20 cellular contexts compared by ENCODE assay signal in the genomic region with DNA sequence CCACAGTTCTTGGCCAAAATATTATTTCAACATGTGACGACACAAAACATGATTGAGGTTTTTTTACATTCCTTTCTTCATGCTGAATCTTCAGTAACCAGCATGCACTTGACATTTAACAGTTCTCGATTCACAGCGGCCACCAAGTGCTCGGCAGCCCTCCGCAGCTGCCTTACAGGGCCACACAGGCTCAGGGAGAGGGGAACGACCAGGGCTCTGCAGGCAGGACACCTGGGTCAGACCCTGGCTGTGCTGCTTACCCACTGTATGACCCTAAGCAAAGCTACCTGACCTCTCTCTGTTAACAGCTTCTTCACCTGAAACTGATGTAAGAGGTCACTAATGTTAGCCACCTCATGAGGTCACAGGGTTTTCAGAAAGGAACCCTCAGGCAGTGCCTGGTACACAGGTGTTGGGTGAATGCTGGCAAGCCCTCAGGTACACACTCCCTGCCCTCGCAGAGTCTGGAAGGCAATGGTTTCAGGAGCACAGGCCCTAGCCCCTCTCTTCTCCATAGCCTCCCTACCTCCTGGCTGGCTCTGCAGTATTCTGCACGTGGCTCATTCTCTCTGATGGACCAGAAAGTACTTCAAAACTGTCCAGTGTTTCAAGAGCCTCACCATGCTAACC. TPM values are rescaled to one million over a fixed set of nuclear protein-coding genes. Genes with fewer than 3 reads are reported as not detected.
DNase-seq lines count a peak whose midpoint lies in the region; ATAC-seq and TF ChIP-seq lines count a peak whose summit lies in the region.
"Had no signal": no experiment of that assay in that cellular context is flagged by ENCODE, and none has a peak within 500 bp of the region (broad histone marks: within the 10 kb centered on the region; RNA-seq: fewer than 3 reads in every experiment).

No MANE protein-coding gene starts in this region.

- H3K27ac ChIP-seq in foreskin keratinocyte (no peak overlapping the region), substantia nigra (ENCODE audit: low read depth, low read length, poor library complexity, severe bottlenecking) (no peak overlapping the region)
- H3K27ac ChIP-seq: A549, epithelial cell of prostate had no signal

- ATAC-seq in activated CD8-positive, alpha-beta T cell treated with anti-CD3 and anti-CD28 coated beads for 36 hours = peak; percentile 24
- ATAC-seq in activated CD8-positive, alpha-beta T cell treated with anti-CD3 and anti-CD28 coated beads, Interleukin-2, amount 10 ng/mL, durations not matched to agents 7 days and 5 days = no peak
- ATAC-seq in WTC11 = peak; percentile 3; the same call in 1 of the 2 replicates
- peak; percentile 4 for ATAC-seq in left ventricle myocardium superior
- ATAC-seq in stimulated activated naive B cell treated with anti-CD40 and anti-IgM and Interleukin-4, amounts not matched to agents 10 μg/mL and 1 μg/mL and 100 μg/mL, for 72 hours (replicated peaks) = no peak
- ATAC-seq in foreskin keratinocyte = no peak
- ATAC-seq in HG02678 (IDR thresholded peaks at IDR 0.05; ENCODE audit: unreplicated experiment) = no peak
- ATAC-seq: HepG2, natural killer cell had no signal

- no peaks in the 10 kb centered on the region for H3K9me3 Mint-ChIP-seq in activated CD8-positive, alpha-beta T cell treated with anti-CD3 and anti-CD28 coated beads for 36 hours
- no peaks in the 10 kb centered on the region for H3K9me3 Mint-ChIP-seq in activated CD8-positive, alpha-beta T cell treated with anti-CD3 and anti-CD28 coated beads, Interleukin-2, amount 10 ng/mL, durations not matched to agents 7 days and 5 days (ENCODE audit: insufficient read depth)
- H3K9me3 Mint-ChIP-seq in WTC11 = peaks cover 7% of the 10 kb centered on the region
- H3K9me3 Mint-ChIP-seq in stimulated activated naive B cell treated with anti-CD40 and anti-IgM and Interleukin-4, amounts not matched to agents 10 μg/mL and 1 μg/mL and 100 μg/mL, for 72 hours = no peaks in the 10 kb centered on the region
- H3K9me3 Mint-ChIP-seq: activated naive CD4-positive, alpha-beta T cell treated with anti-CD3 and anti-CD28 coated beads, Interleukin-2, amount 10 ng/mL, durations not matched to agents 7 days and 5 days; brain; natural killer cell; type B pancreatic cell had no signal

- H3K4me3 Mint-ChIP-seq in activated CD8-positive, alpha-beta T cell treated with anti-CD3 and anti-CD28 coated beads for 36 hours = no peak overlapping the region
- H3K4me3 Mint-ChIP-seq in activated CD8-positive, alpha-beta T cell treated with anti-CD3 and anti-CD28 coated beads, Interleukin-2, amount 10 ng/mL, durations not matched to agents 7 days and 5 days = no peak overlapping the region
- H3K4me3 Mint-ChIP-seq in WTC11 = peak overlapping the region; percentile 41; the same call in 1 of the 2 replicates
- no peak overlapping the region for H3K4me3 Mint-ChIP-seq in stimulated activated naive B cell treated with anti-CD40 and anti-IgM and Interleukin-4, amounts not matched to agents 10 μg/mL and 1 μg/mL and 100 μg/mL, for 72 hours
- H3K4me3 Mint-ChIP-seq: activated naive CD4-positive, alpha-beta T cell treated with anti-CD3 and anti-CD28 coated beads, Interleukin-2, amount 10 ng/mL, durations not matched to agents 7 days and 5 days; brain; natural killer cell; type B pancreatic cell had no signal

- H3K27me3 Mint-ChIP-seq in activated CD8-positive, alpha-beta T cell treated with anti-CD3 and anti-CD28 coated beads for 36 hours = no peaks in the 10 kb centered on the region
- H3K27me3 Mint-ChIP-seq in activated CD8-positive, alpha-beta T cell treated with anti-CD3 and anti-CD28 coated beads, Interleukin-2, amount 10 ng/mL, durations not matched to agents 7 days and 5 days (ENCODE audit: low read depth) = no peaks in the 10 kb centered on the region
- H3K27me3 Mint-ChIP-seq in WTC11 (ENCODE audit: low read depth) = no peaks in the 10 kb centered on the region
- H3K27me3 Mint-ChIP-seq in stimulated activated naive B cell treated with anti-CD40 and anti-IgM and Interleukin-4, amounts not matched to agents 10 μg/mL and 1 μg/mL and 100 μg/mL, for 72 hours = no peaks in the 10 kb centered on the region
- H3K27me3 Mint-ChIP-seq: activated naive CD4-positive, alpha-beta T cell treated with anti-CD3 and anti-CD28 coated beads, Interleukin-2, amount 10 ng/mL, durations not matched to agents 7 days and 5 days; brain; type B pancreatic cell had no signal

- no peak for DNase-seq in activated CD8-positive, alpha-beta T cell treated with anti-CD3 and anti-CD28 coated beads for 36 hours
- no peak for DNase-seq in activated CD8-positive, alpha-beta T cell treated with anti-CD3 and anti-CD28 coated beads, Interleukin-2, amount 10 ng/mL, durations not matched to agents 7 days and 5 days
- DNase-seq in WTC11 (ENCODE audit: low spot score) = no peak
- no peak for DNase-seq in left ventricle myocardium superior
- no peak for DNase-seq in stimulated activated naive B cell treated with anti-CD40 and anti-IgM and Interleukin-4, amounts not matched to agents 10 μg/mL and 1 μg/mL and 100 μg/mL, for 72 hours
- DNase-seq in foreskin keratinocyte = no peak
- no peak for DNase-seq in substantia nigra (lab: John Stamatoyannopoulos, UW)
- DNase-seq: activated CD4-positive, CD25-positive, alpha-beta regulatory T cell treated with anti-CD3 and anti-CD28 coated beads, Interleukin-2, amount 50 U/mL, for 72 hours; activated naive CD4-positive, alpha-beta T cell treated with anti-CD3 and anti-CD28 coated beads, Interleukin-2, amount 10 ng/mL, durations not matched to agents 7 days and 5 days; dermis blood vessel endothelial cell; natural killer cell; NCI-H1930; NCI-H446 treated with DMSO at 0.1 percent for 48 hours; posterior cingulate gyrus had no signal

- H3K36me3 Mint-ChIP-seq in activated CD8-positive, alpha-beta T cell treated with anti-CD3 and anti-CD28 coated beads for 36 hours (ENCODE audit: low read depth) = peaks cover 43% of the 10 kb centered on the region
- H3K36me3 Mint-ChIP-seq in activated CD8-positive, alpha-beta T cell treated with anti-CD3 and anti-CD28 coated beads, Interleukin-2, amount 10 ng/mL, durations not matched to agents 7 days and 5 days (ENCODE audit: low read depth) = peaks cover 41% of the 10 kb centered on the region
- peaks cover 32% of the 10 kb centered on the region for H3K36me3 Mint-ChIP-seq in WTC11
- H3K36me3 Mint-ChIP-seq in stimulated activated naive B cell treated with anti-CD40 and anti-IgM and Interleukin-4, amounts not matched to agents 10 μg/mL and 1 μg/mL and 100 μg/mL, for 72 hours = peaks cover 55 to 68% of the 10 kb centered on the region in 2 donors

- intact Hi-C loops in activated CD8-positive, alpha-beta T cell treated with anti-CD3 and anti-CD28 coated beads for 36 hours (cut with micrococcal nuclease) = no loop called here
- intact Hi-C loops in left ventricle myocardium superior (cut with micrococcal nuclease) = no loop called here

- H3K27me3 ChIP-seq in foreskin keratinocyte = no peaks in the 10 kb centered on the region

- TF ChIP-seq CTCF in activated CD8-positive, alpha-beta T cell treated with anti-CD3 and anti-CD28 coated beads for 36 hours (IDR thresholded peaks at IDR 0.05) = no peak
- TF ChIP-seq CTCF in WTC11 (IDR thresholded peaks at IDR 0.05) (no peak), foreskin keratinocyte (conservative IDR thresholded peaks at IDR 0.05) (no peak)

- CTCF ChIA-PET in activated CD8-positive, alpha-beta T cell treated with anti-CD3 and anti-CD28 coated beads for 36 hours (lab: Charles Lee) = no interaction called here
- CTCF ChIA-PET in activated CD8-positive, alpha-beta T cell treated with anti-CD3 and anti-CD28 coated beads, Interleukin-2, amount 10 ng/mL, durations not matched to agents 7 days and 5 days (lab: Charles Lee) = no interaction called here
- CTCF ChIA-PET in WTC11 (lab: Charles Lee) = interaction anchor here (0.7 to 3.9 kb wide), 7 partner anchors 26 to 62 kb away, joined by 3 to 19 read pairs (median 4); partner anchors contain the start of gene AFG3L2

- POLR2A ChIA-PET in activated CD8-positive, alpha-beta T cell treated with anti-CD3 and anti-CD28 coated beads for 36 hours (lab: Charles Lee) = interaction anchor here (1.6 kb wide), 1 partner anchor 42 kb away, joined by 7 read pairs; no protein-coding TSS in a partner anchor
- POLR2A ChIA-PET in activated CD8-positive, alpha-beta T cell treated with anti-CD3 and anti-CD28 coated beads, Interleukin-2, amount 10 ng/mL, durations not matched to agents 7 days and 5 days (lab: Charles Lee) = no interaction called here
- POLR2A ChIA-PET in WTC11 (lab: Charles Lee) = interaction anchor here (1.0 kb wide), 1 partner anchor 44 kb away, joined by 3 read pairs; the partner anchor contains the start of gene AFG3L2

- no peak overlapping the region for H3K27ac Mint-ChIP-seq in activated CD8-positive, alpha-beta T cell treated with anti-CD3 and anti-CD28 coated beads for 36 hours
- H3K27ac Mint-ChIP-seq in activated CD8-positive, alpha-beta T cell treated with anti-CD3 and anti-CD28 coated beads, Interleukin-2, amount 10 ng/mL, durations not matched to agents 7 days and 5 days = no peak overlapping the region
- H3K27ac Mint-ChIP-seq in WTC11 = peak overlapping the region; percentile 86
- H3K27ac Mint-ChIP-seq in stimulated activated naive B cell treated with anti-CD40 and anti-IgM and Interleukin-4, amounts not matched to agents 10 μg/mL and 1 μg/mL and 100 μg/mL, for 72 hours = peak overlapping the region; percentile 31
- H3K27ac Mint-ChIP-seq: activated naive CD4-positive, alpha-beta T cell treated with anti-CD3 and anti-CD28 coated beads, Interleukin-2, amount 10 ng/mL, durations not matched to agents 7 days and 5 days had no signal

- H3K4me1 Mint-ChIP-seq in activated CD8-positive, alpha-beta T cell treated with anti-CD3 and anti-CD28 coated beads for 36 hours (ENCODE audit: low read depth) = no peaks in the 10 kb centered on the region
- no peaks in the 10 kb centered on the region for H3K4me1 Mint-ChIP-seq in activated CD8-positive, alpha-beta T cell treated with anti-CD3 and anti-CD28 coated beads, Interleukin-2, amount 10 ng/mL, durations not matched to agents 7 days and 5 days (ENCODE audit: low read depth)
- H3K4me1 Mint-ChIP-seq in WTC11 = peaks cover 56% of the 10 kb centered on the region
- H3K4me1 Mint-ChIP-seq in stimulated activated naive B cell treated with anti-CD40 and anti-IgM and Interleukin-4, amounts not matched to agents 10 μg/mL and 1 μg/mL and 100 μg/mL, for 72 hours = no peaks in the 10 kb centered on the region
- H3K4me1 Mint-ChIP-seq: activated naive CD4-positive, alpha-beta T cell treated with anti-CD3 and anti-CD28 coated beads, Interleukin-2, amount 10 ng/mL, durations not matched to agents 7 days and 5 days; natural killer cell had no signal

- H3K4me1 ChIP-seq in foreskin keratinocyte = no peaks in the 10 kb centered on the region

RNA-seq across cellular contexts. Expression of gene TUBB6, which starts 25.7 kb away (rescaled TPM):
- 10 to 100 TPM; 11.5 to 12.6 TPM for total RNA-seq in activated CD8-positive, alpha-beta T cell treated with anti-CD3 and anti-CD28 coated beads for 36 hours
- total RNA-seq in activated CD8-positive, alpha-beta T cell treated with anti-CD3 and anti-CD28 coated beads, Interleukin-2, amount 10 ng/mL, durations not matched to agents 7 days and 5 days = 10 to 100 TPM in 1 of 2 experiments, 1 to 10 TPM in 1; 8.3 to 10.9 TPM
- total RNA-seq in WTC11 (2021) (137 to 240 TPM (median 149 TPM) in 3 replicates), left ventricle myocardium superior (82.0 TPM), foreskin keratinocyte (772 and 774 TPM in 2 replicates)
- polyA plus RNA-seq in foreskin keratinocyte = 680 and 693 TPM in 2 replicates

RNA-seq across cellular contexts. Expression of gene AFG3L2, which starts 43.3 kb away (rescaled TPM):
- total RNA-seq in activated CD8-positive, alpha-beta T cell treated with anti-CD3 and anti-CD28 coated beads for 36 hours = 10 to 100 TPM; 60.6 to 64.0 TPM
- total RNA-seq in activated CD8-positive, alpha-beta T cell treated with anti-CD3 and anti-CD28 coated beads, Interleukin-2, amount 10 ng/mL, durations not matched to agents 7 days and 5 days = 10 to 100 TPM; 40.6 to 44.3 TPM
- total RNA-seq in WTC11 (2021) (73.9 to 109 TPM (median 76.0 TPM) in 3 replicates), left ventricle myocardium superior (143 TPM), foreskin keratinocyte (48.1 and 57.0 TPM in 2 replicates)
- polyA plus RNA-seq in foreskin keratinocyte = 27.0 and 33.1 TPM in 2 replicates

Comparison
In these comparisons a context has a peak if more than half of its experiments do, and no peak if none do; other contexts are left out.
1. ATAC-seq: peak in activated CD8-positive, alpha-beta T cell treated with anti-CD3 and anti-CD28 coated beads for 36 hours (single experiment), WTC11 (single experiment) and left ventricle myocardium superior (single experiment); none in activated CD8-positive, alpha-beta T cell treated with anti-CD3 and anti-CD28 coated beads, Interleukin-2, amount 10 ng/mL, durations not matched to agents 7 days and 5 days (single experiment), stimulated activated naive B cell treated with anti-CD40 and anti-IgM and Interleukin-4, amounts not matched to agents 10 μg/mL and 1 μg/mL and 100 μg/mL, for 72 hours (0 of 2), foreskin keratinocyte (single experiment) and HG02678 (single experiment).
2. H3K27ac Mint-ChIP-seq: peak in WTC11 (single experiment) and stimulated activated naive B cell treated with anti-CD40 and anti-IgM and Interleukin-4, amounts not matched to agents 10 μg/mL and 1 μg/mL and 100 μg/mL, for 72 hours (single experiment); none in activated CD8-positive, alpha-beta T cell treated with anti-CD3 and anti-CD28 coated beads for 36 hours (single experiment) and activated CD8-positive, alpha-beta T cell treated with anti-CD3 and anti-CD28 coated beads, Interleukin-2, amount 10 ng/mL, durations not matched to agents 7 days and 5 days (single experiment).